Comparison of ENCODE assay signal across 18 cellular contexts in genomic region chr3:108209579-108209978, GRCh38. TPM values are rescaled to one million over a fixed set of nuclear protein-coding genes. Genes with fewer than 3 reads are reported as not detected.
DNase-seq lines count a peak whose midpoint lies in the region; ATAC-seq and TF ChIP-seq lines count a peak whose summit lies in the region.
"Had no signal": no experiment of that assay in that cellular context is flagged by ENCODE, and none has a peak within 500 bp of the region (broad histone marks: within the 10 kb centered on the region; RNA-seq: fewer than 3 reads in every experiment).

No MANE protein-coding gene starts in this region.

- no peaks in the 10 kb centered on the region for H3K4me1 ChIP-seq in CD4-positive, CD25-positive, alpha-beta regulatory T cell (ENCODE audit: control insufficient read depth, insufficient read depth, low read length, poor library complexity, severe bottlenecking)
- no peaks in the 10 kb centered on the region for H3K4me1 ChIP-seq in smooth muscle cell (ENCODE audit: low read depth)
- no peaks in the 10 kb centered on the region for H3K4me1 ChIP-seq in esophagus squamous epithelium
- H3K4me1 ChIP-seq: BLaER1, spleen had no signal

- TF ChIP-seq CTCF in smooth muscle cell (IDR thresholded peaks at IDR 0.05; ENCODE audit: borderline replicate concordance, insufficient read depth, poor library complexity, severe bottlenecking) (no peak), esophagus squamous epithelium (IDR thresholded peaks at IDR 0.05) (no peak)

- H2AFZ ChIP-seq in smooth muscle cell (ENCODE audit: low read depth) = no peak overlapping the region

- H3K27ac Mint-ChIP-seq in CD4-positive, CD25-positive, alpha-beta regulatory T cell = peak overlapping the region in 2 of 3 donors; percentile 28 to 55
- H3K27ac Mint-ChIP-seq: activated CD8-positive, alpha-beta T cell treated with anti-CD3 and anti-CD28 coated beads, Interleukin-2, amount 10 ng/mL, durations not matched to agents 7 days and 5 days; activated naive CD8-positive, alpha-beta T cell had no signal

- H3K9me3 ChIP-seq in CD4-positive, CD25-positive, alpha-beta regulatory T cell (ENCODE audit: control insufficient read depth in 2 of 2, low read length in 2 of 2) = no peaks in the 10 kb centered on the region
- H3K9me3 ChIP-seq in smooth muscle cell (replicated peaks; ENCODE audit: low read depth) (no peaks in the 10 kb centered on the region), esophagus squamous epithelium (no peaks in the 10 kb centered on the region)
- H3K9me3 ChIP-seq: BLaER1, spleen had no signal

- intact Hi-C loops in esophagus squamous epithelium (cut with DNase I) = no loop called here

- no peak for DNase-seq in CD4-positive, CD25-positive, alpha-beta regulatory T cell
- DNase-seq in RKO (ENCODE audit: low spot score) (no peak), occipital lobe (lab: John Stamatoyannopoulos, UW) (no peak), smooth muscle cell (lab: John Stamatoyannopoulos, UW; ENCODE audit: unreplicated experiment) (no peak), esophagus squamous epithelium (lab: John Stamatoyannopoulos, UW) (no peak)
- DNase-seq: activated CD8-positive, alpha-beta T cell treated with anti-CD3 and anti-CD28 coated beads, Interleukin-2, amount 10 ng/mL, durations not matched to agents 7 days and 5 days; activated T-cell treated with anti-CD3 and anti-CD28 coated beads, Interleukin-2, amount 50 U/mL, for 48 hours; glutamatergic neuron; KG1; NCI-H1930; NCI-H345; spleen; substantia nigra had no signal

- no peak overlapping the region for H3K27ac ChIP-seq in CD4-positive, CD25-positive, alpha-beta regulatory T cell (ENCODE audit: insufficient read depth, low read length, poor library complexity, severe bottlenecking)
- H3K27ac ChIP-seq in smooth muscle cell (ENCODE audit: low read depth) (no peak overlapping the region), esophagus squamous epithelium (no peak overlapping the region)
- H3K27ac ChIP-seq: BLaER1, spleen had no signal

- no peak overlapping the region for H3K9ac ChIP-seq in smooth muscle cell (ENCODE audit: low read depth)
- H3K9ac ChIP-seq: BLaER1 had no signal

- peak overlapping the region; percentile 10 for H3K4me3 ChIP-seq in CD4-positive, CD25-positive, alpha-beta regulatory T cell (ENCODE audit: low read depth, low read length)
- no peak overlapping the region for H3K4me3 ChIP-seq in smooth muscle cell
- no peak overlapping the region for H3K4me3 ChIP-seq in esophagus squamous epithelium
- H3K4me3 ChIP-seq: BLaER1, spleen had no signal

- 98% methylated on average over 3 of the region's 3 CpGs for WGBS in smooth muscle cell (ENCODE audit: low lambda C conversion rate)
- 90 to 96% methylated on average over 3 of the region's 3 CpGs for WGBS in esophagus squamous epithelium, 2 donors

- H3K79me2 ChIP-seq in smooth muscle cell (ENCODE audit: low read depth) = no peaks in the 10 kb centered on the region

- peaks cover 61% of the 10 kb centered on the region for H3K36me3 Mint-ChIP-seq in CD4-positive, CD25-positive, alpha-beta regulatory T cell

- H3K27me3 Mint-ChIP-seq in CD4-positive, CD25-positive, alpha-beta regulatory T cell = no peaks in the 10 kb centered on the region
- H3K27me3 Mint-ChIP-seq: activated naive CD8-positive, alpha-beta T cell had no signal

- no peak for TF ChIP-seq POLR2A in esophagus squamous epithelium (IDR thresholded peaks at IDR 0.05)

- peaks cover 0 to 8% (median 5%) of the 10 kb centered on the region in 4 donors for H3K4me1 Mint-ChIP-seq in CD4-positive, CD25-positive, alpha-beta regulatory T cell

- ATAC-seq in CD4-positive, CD25-positive, alpha-beta regulatory T cell (ENCODE audit: low read depth in 2 of 2) = no peak
- ATAC-seq in GM19025 (IDR thresholded peaks at IDR 0.05; ENCODE audit: low read depth, unreplicated experiment) (peak; percentile 46), HG02759 (IDR thresholded peaks at IDR 0.05; ENCODE audit: unreplicated experiment) (peak; percentile 71), HG03378 (IDR thresholded peaks at IDR 0.05; ENCODE audit: unreplicated experiment) (peak; percentile 44)
- ATAC-seq: activated CD8-positive, alpha-beta T cell treated with anti-CD3 and anti-CD28 coated beads, Interleukin-2, amount 10 ng/mL, durations not matched to agents 7 days and 5 days had no signal

- H3K4me2 ChIP-seq in smooth muscle cell = no peak overlapping the region
- H3K4me2 ChIP-seq: BLaER1 had no signal

- H4K20me1 ChIP-seq in smooth muscle cell (ENCODE audit: low read depth) = no peaks in the 10 kb centered on the region
- H4K20me1 ChIP-seq: BLaER1 had no signal

- peaks cover 44% of the 10 kb centered on the region for H3K36me3 ChIP-seq in CD4-positive, CD25-positive, alpha-beta regulatory T cell (ENCODE audit: control insufficient read depth, insufficient read depth, low read length)
- H3K36me3 ChIP-seq in smooth muscle cell (ENCODE audit: low read depth) (peaks cover 8% of the 10 kb centered on the region), esophagus squamous epithelium (peaks cover 0 to 45% (median 4%) of the 10 kb centered on the region in 3 donors)

- H3K9me3 Mint-ChIP-seq in CD4-positive, CD25-positive, alpha-beta regulatory T cell = no peaks in the 10 kb centered on the region

- no peaks in the 10 kb centered on the region for H3F3A ChIP-seq in smooth muscle cell (ENCODE audit: low read depth)

- no peaks in the 10 kb centered on the region for H3K27me3 ChIP-seq in CD4-positive, CD25-positive, alpha-beta regulatory T cell (ENCODE audit: control insufficient read depth, insufficient read depth, low read length)
- no peaks in the 10 kb centered on the region for H3K27me3 ChIP-seq in smooth muscle cell (ENCODE audit: low read depth)
- no peaks in the 10 kb centered on the region for H3K27me3 ChIP-seq in esophagus squamous epithelium
- H3K27me3 ChIP-seq: BLaER1, spleen had no signal

- H3K4me3 Mint-ChIP-seq in CD4-positive, CD25-positive, alpha-beta regulatory T cell = no peak overlapping the region
- H3K4me3 Mint-ChIP-seq: activated CD8-positive, alpha-beta T cell treated with anti-CD3 and anti-CD28 coated beads, Interleukin-2, amount 10 ng/mL, durations not matched to agents 7 days and 5 days; activated naive CD8-positive, alpha-beta T cell had no signal

RNA-seq across cellular contexts. Expression of gene IFT57, which starts 12.6 kb away (rescaled TPM):
- 29.1 TPM for total RNA-seq in CD4-positive, CD25-positive, alpha-beta regulatory T cell
- polyA plus RNA-seq in CD4-positive, CD25-positive, alpha-beta regulatory T cell = 10 to 100 TPM; 33.4 to 46.9 (median 43.9) TPM
- 55.7 TPM for total RNA-seq in occipital lobe
- 24.5 and 39.3 TPM in 2 replicates for total RNA-seq in smooth muscle cell
- 37.4 and 42.0 TPM in 2 replicates for polyA plus RNA-seq in smooth muscle cell
- 10 to 100 TPM; 21.0 to 35.7 (median 23.9) TPM for total RNA-seq in esophagus squamous epithelium

Comparison
In these comparisons a context has a peak if more than half of its experiments do, and no peak if none do; other contexts are left out.
1. ATAC-seq: peak in GM19025 (single experiment), HG02759 (single experiment) and HG03378 (single experiment); none in CD4-positive, CD25-positive, alpha-beta regulatory T cell (0 of 2).